ENCODE assay signal across 27 cellular contexts in genomic region chr4:14384824-14385223, GRCh38.
"Had no signal": no experiment of that assay in that cellular context is flagged by ENCODE, and none has a peak within 500 bp of the region (broad histone marks: within the 10 kb centered on the region; RNA-seq: fewer than 3 reads in every experiment).

No MANE protein-coding gene starts in this region.

- H3K36me3 ChIP-seq: colonic mucosa, esophagus squamous epithelium, gastrocnemius medialis, heart right ventricle, left lung, lower lobe of right lung had no signal

- H3K36me3 Mint-ChIP-seq: mesothelial cell of epicardium had no signal

- H3K4me3 ChIP-seq: colonic mucosa, esophagus squamous epithelium, gastrocnemius medialis, heart right ventricle, left lung, lower lobe of right lung, mucosa of descending colon had no signal

- H3K4me1 Mint-ChIP-seq: endodermal cell, mesothelial cell of epicardium had no signal

- H3K27me3 ChIP-seq: colonic mucosa, esophagus squamous epithelium, gastrocnemius medialis, heart right ventricle, left lung had no signal

- H3K27ac ChIP-seq: colonic mucosa, epithelial cell of prostate, esophagus squamous epithelium, gastrocnemius medialis, heart right ventricle, left lung, lower lobe of right lung had no signal

- ATAC-seq: effector memory CD8-positive, alpha-beta T cell; esophagus mucosa; gastrocnemius medialis; heart right ventricle; left cardiac atrium; left lung; left ventricle myocardium superior; lower lobe of right lung; mucosa of descending colon had no signal

- H3K4me3 Mint-ChIP-seq: dendritic cell treated with granulocyte-macrophage colony-stimulating factor and Interleukin-4, amounts not matched to agents 40 ng/mL and 50 ng/mL, for 4 days; effector memory CD8-positive, alpha-beta T cell; endodermal cell; mesothelial cell of epicardium had no signal

- H3K9me3 Mint-ChIP-seq: effector memory CD8-positive, alpha-beta T cell; endodermal cell; mesothelial cell of epicardium had no signal

- H3K4me1 ChIP-seq: colonic mucosa, esophagus squamous epithelium, gastrocnemius medialis, heart right ventricle, left lung, lower lobe of right lung had no signal

- FAIRE-seq: endometrium, islet of Langerhans, keratinocyte had no signal

- H3K27ac Mint-ChIP-seq: dendritic cell treated with granulocyte-macrophage colony-stimulating factor and Interleukin-4, amounts not matched to agents 40 ng/mL and 50 ng/mL, for 4 days; effector memory CD8-positive, alpha-beta T cell; endodermal cell; mesothelial cell of epicardium had no signal

- DNase-seq: colonic mucosa; cortex of kidney; effector CD8-positive, alpha-beta T cell; effector memory CD8-positive, alpha-beta T cell; endodermal cell; erythroblast; esophagus squamous epithelium; foreskin fibroblast; foreskin melanocyte; gastrocnemius medialis; glutamatergic neuron; head of caudate nucleus; heart right ventricle; hippocampal formation; left cardiac atrium; left lung; left ventricle myocardium superior; lower lobe of right lung; mesenchymal stem cell; mucosa of descending colon had no signal

- H3K27me3 Mint-ChIP-seq: dendritic cell treated with granulocyte-macrophage colony-stimulating factor and Interleukin-4, amounts not matched to agents 40 ng/mL and 50 ng/mL, for 4 days; effector memory CD8-positive, alpha-beta T cell had no signal

- H3K9me3 ChIP-seq: colonic mucosa, esophagus squamous epithelium, gastrocnemius medialis, heart right ventricle, left lung, lower lobe of right lung, mucosa of descending colon had no signal
